8 cellular contexts compared by ENCODE assay signal in genomic region chr15:63832620-63833245, GRCh38. TPM values are rescaled to one million over a fixed set of nuclear protein-coding genes. Genes with fewer than 3 reads are reported as not detected.
A peak's percentile ranks its signal among the peaks of the same experiment; 100 is the strongest.
DNase-seq lines count a peak whose midpoint lies in the region; TF ChIP-seq lines count a peak whose summit lies in the region.

No MANE protein-coding gene starts in this region.

- H3K4me1 Mint-ChIP-seq in chondrocyte (ENCODE audit: low read depth), result peaks cover 46% of the 10 kb centered on the region
- peaks cover 24% of the 10 kb centered on the region for H3K4me1 Mint-ChIP-seq in mesothelial cell of epicardium

- H3K27me3 Mint-ChIP-seq in chondrocyte (ENCODE audit: low read depth), result no peaks in the 10 kb centered on the region
- H3K27me3 Mint-ChIP-seq in mesothelial cell of epicardium (ENCODE audit: low read depth), result no peaks in the 10 kb centered on the region

- H3K27ac Mint-ChIP-seq in chondrocyte (ENCODE audit: unreplicated experiment) (peak overlapping the region; percentile 84), mesothelial cell of epicardium (peak overlapping the region; percentile 85)

- H3K36me3 Mint-ChIP-seq in chondrocyte (ENCODE audit: low read depth) (no peaks in the 10 kb centered on the region), mesothelial cell of epicardium (no peaks in the 10 kb centered on the region)

- H3K4me3 Mint-ChIP-seq in chondrocyte (ENCODE audit: unreplicated experiment) (peak overlapping the region; percentile 84), mesothelial cell of epicardium (peak overlapping the region; percentile 85)

- TF ChIP-seq CTCF in chondrocyte (IDR thresholded peaks at IDR 0.05) (no peak), mesothelial cell of epicardium (IDR thresholded peaks at IDR 0.05; ENCODE audit: unreplicated experiment) (no peak)

- DNase-seq in stimulated activated CD4-positive, alpha-beta T cell treated with anti-CD3 and anti-CD28 coated beads, Interleukin-12 subunit alpha, Interleukin-12 subunit beta, amount 100 ng/mL, for 4 hours, result peak; percentile 2
- no peak for DNase-seq in stimulated activated CD4-positive, alpha-beta T cell treated with anti-CD3 and anti-CD28 coated beads, Interleukin-4, amount 100 ng/mL, for 24 hours
- DNase-seq in NCI-H526 treated with DMSO at 0.1 percent for 48 hours (lab: John Stamatoyannopoulos, UW), result peak; percentile 25
- DNase-seq in chondrocyte (ENCODE audit: low spot score), result no peak
- DNase-seq in mesothelial cell of epicardium (ENCODE audit: low spot score in 2 of 2, unreplicated experiment in 2 of 2), result no peak
- no peak for DNase-seq in NCI-H187 treated with DMSO at 0.1 percent for 48 hours (lab: John Stamatoyannopoulos, UW)
- no peak for DNase-seq in D341Med (ENCODE audit: low spot score)
- no peak for DNase-seq in hippocampal formation (lab: John Stamatoyannopoulos, UW)

- H3K9me3 Mint-ChIP-seq in chondrocyte (ENCODE audit: low read depth), result no peaks in the 10 kb centered on the region
- H3K9me3 Mint-ChIP-seq in mesothelial cell of epicardium, result no peaks in the 10 kb centered on the region

RNA-seq across cellular contexts. Expression of gene HERC1, which starts 1.0 kb away (rescaled TPM):
- total RNA-seq in chondrocyte (54.0 to 86.1 TPM (median 59.0 TPM) in 3 replicates), mesothelial cell of epicardium (73.1 to 75.5 TPM (median 74.9 TPM) in 3 replicates)

Comparison
In these comparisons a context has a peak if more than half of its experiments do, and no peak if none do; other contexts are left out.
1. DNase-seq: peak in stimulated activated CD4-positive, alpha-beta T cell treated with anti-CD3 and anti-CD28 coated beads, Interleukin-12 subunit alpha, Interleukin-12 subunit beta, amount 100 ng/mL, for 4 hours (single experiment) and NCI-H526 treated with DMSO at 0.1 percent for 48 hours (single experiment); none in stimulated activated CD4-positive, alpha-beta T cell treated with anti-CD3 and anti-CD28 coated beads, Interleukin-4, amount 100 ng/mL, for 24 hours (single experiment), chondrocyte (single experiment), mesothelial cell of epicardium (0 of 2), NCI-H187 treated with DMSO at 0.1 percent for 48 hours (single experiment), D341Med (single experiment) and hippocampal formation (0 of 2).